In genomic region chr2:72981516-72981915, GRCh38 we compare ENCODE assay signal across 12 cellular contexts.
"Had no signal": no experiment of that assay in that cellular context is flagged by ENCODE, and none has a peak within 500 bp of the region (broad histone marks: within the 10 kb centered on the region; RNA-seq: fewer than 3 reads in every experiment).

No MANE protein-coding gene starts in this region.

- H3K27me3 ChIP-seq: esophagus squamous epithelium, tibial artery had no signal

- ATAC-seq: activated CD8-positive, alpha-beta T cell treated with anti-CD3 and anti-CD28 coated beads, Interleukin-2, amount 10 ng/mL, durations not matched to agents 7 days and 5 days; left lobe of liver; stimulated activated effector memory CD8-positive, alpha-beta T cell treated with anti-CD3 and anti-CD28 coated beads, Interleukin-12 subunit alpha, Interleukin-12 subunit beta, amount 100 ng/mL, for 72 hours had no signal

- H3K4me1 ChIP-seq: esophagus squamous epithelium, tibial artery had no signal

- H3K27ac ChIP-seq: esophagus squamous epithelium, skin epidermis, tibial artery had no signal

- H3K9me3 ChIP-seq: esophagus squamous epithelium, tibial artery had no signal

- H3K4me3 ChIP-seq: esophagus squamous epithelium, skin epidermis, tibial artery had no signal

- DNase-seq: activated CD4-positive, alpha-beta T cell treated with anti-CD3 and anti-CD28 coated beads for 48 hours; activated CD8-positive, alpha-beta memory T cell treated with anti-CD3 and anti-CD28 coated beads, Interleukin-2, amount 50 U/mL, for 48 hours; activated CD8-positive, alpha-beta T cell treated with anti-CD3 and anti-CD28 coated beads, Interleukin-2, amount 10 ng/mL, durations not matched to agents 7 days and 5 days; activated naive CD8-positive, alpha-beta T cell treated with anti-CD3 and anti-CD28 coated beads, Interleukin-2, amount 10 ng/mL, durations not matched to agents 7 days and 5 days; esophagus squamous epithelium; foreskin fibroblast; naive B cell; retina; tibial artery had no signal
